In the genomic region with DNA sequence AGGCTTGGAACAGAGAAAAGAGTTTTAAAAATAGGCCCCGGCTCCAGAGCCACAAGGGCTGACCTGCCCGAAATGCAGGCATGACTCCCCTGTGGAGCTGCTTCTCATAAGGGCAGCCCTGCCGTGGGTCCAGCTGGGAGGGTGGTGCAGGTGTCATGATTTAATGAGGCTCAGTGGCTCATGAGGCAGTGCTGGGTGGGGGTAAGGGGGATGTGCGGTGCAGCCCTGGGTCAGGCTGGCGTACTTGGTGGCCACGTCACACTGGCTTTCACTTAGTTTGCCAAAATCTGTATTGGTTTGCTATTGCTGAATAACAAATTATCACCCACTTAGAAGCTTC, we compare ENCODE assay signal across 19 cellular contexts. TPM values are rescaled to one million over a fixed set of nuclear protein-coding genes. Genes with fewer than 3 reads are reported as not detected.
"Had no signal": no experiment of that assay in that cellular context is flagged by ENCODE, and none has a peak within 500 bp of the region (broad histone marks: within the 10 kb centered on the region; RNA-seq: fewer than 3 reads in every experiment).

No MANE protein-coding gene starts in this region.

- H3K9me3 ChIP-seq: body of pancreas, neutrophil, tibial nerve, vagina had no signal

- H3K9me3 Mint-ChIP-seq: activated B cell treated with CpG ODN at 0.5 μM for 24 hours; activated CD4-positive, alpha-beta T cell treated with anti-CD3 and anti-CD28 coated beads, Interleukin-2, amount 10 ng/mL, durations not matched to agents 24 days and 14 days; activated T-helper 1 cell treated with anti-CD3 and anti-CD28 coated beads, Interleukin-12 subunit alpha, Interleukin-12 subunit beta, Interleukin-2, Interleukin-4 antibody, amounts not matched to agents 30 ng/mL and 10 ng/mL and 1 ng/mL, durations not matched to agents 14 hours and 24 hours and 36 hours; T-cell had no signal

- H3K4me1 ChIP-seq: body of pancreas, tibial nerve, vagina had no signal

- H3K27me3 ChIP-seq: body of pancreas, neutrophil, tibial nerve, vagina had no signal

- DNase-seq: activated B cell treated with CpG ODN at 0.5 μM for 24 hours; activated CD4-positive, alpha-beta T cell treated with anti-CD3 and anti-CD28 coated beads, Interleukin-2, amount 10 ng/mL, durations not matched to agents 24 days and 14 days; activated naive CD4-positive, alpha-beta T cell; caudate nucleus; mesenchymal stem cell; naive thymus-derived CD4-positive, alpha-beta T cell; stimulated activated CD4-positive, alpha-beta T cell treated with anti-CD3 and anti-CD28 coated beads, Interleukin-2, amount 100 ng/mL, for 24 hours; stimulated activated naive CD4-positive, alpha-beta T cell treated with Interleukin-2 at 50 U/mL for 16 hours; substantia nigra; T-cell had no signal

- H3K4me1 Mint-ChIP-seq: activated B cell treated with CpG ODN at 0.5 μM for 24 hours; activated CD4-positive, alpha-beta T cell treated with anti-CD3 and anti-CD28 coated beads, Interleukin-2, amount 10 ng/mL, durations not matched to agents 24 days and 14 days; naive thymus-derived CD4-positive, alpha-beta T cell had no signal

- H3K27ac ChIP-seq: body of pancreas, neutrophil, tibial nerve, vagina had no signal

- ATAC-seq: body of pancreas; naive thymus-derived CD4-positive, alpha-beta T cell; SK-N-SH treated with all-trans-retinoic acid at 6 μM for 48 hours; T-cell had no signal

- H3K36me3 Mint-ChIP-seq: naive thymus-derived CD4-positive, alpha-beta T cell; T-cell had no signal

- H3K36me3 ChIP-seq: neutrophil, tibial nerve, vagina had no signal

- H3K4me3 Mint-ChIP-seq: activated B cell treated with CpG ODN at 0.5 μM for 24 hours; activated CD4-positive, alpha-beta T cell treated with anti-CD3 and anti-CD28 coated beads, Interleukin-2, amount 10 ng/mL, durations not matched to agents 24 days and 14 days; activated T-helper 1 cell treated with anti-CD3 and anti-CD28 coated beads, Interleukin-12 subunit alpha, Interleukin-12 subunit beta, Interleukin-2, Interleukin-4 antibody, amounts not matched to agents 30 ng/mL and 10 ng/mL and 1 ng/mL, durations not matched to agents 14 hours and 24 hours and 36 hours; naive thymus-derived CD4-positive, alpha-beta T cell; T-cell had no signal

- H3K4me3 ChIP-seq: body of pancreas, tibial nerve, vagina had no signal

- H3K27ac Mint-ChIP-seq: activated B cell treated with CpG ODN at 0.5 μM for 24 hours; activated CD4-positive, alpha-beta T cell treated with anti-CD3 and anti-CD28 coated beads, Interleukin-2, amount 10 ng/mL, durations not matched to agents 24 days and 14 days; activated T-helper 1 cell treated with anti-CD3 and anti-CD28 coated beads, Interleukin-12 subunit alpha, Interleukin-12 subunit beta, Interleukin-2, Interleukin-4 antibody, amounts not matched to agents 30 ng/mL and 10 ng/mL and 1 ng/mL, durations not matched to agents 14 hours and 24 hours and 36 hours; T-cell had no signal

- FAIRE-seq: colon, frontal cortex had no signal

RNA-seq across cellular contexts. Expression of gene MROH2A, which starts 42.6 kb away (rescaled TPM):
- total RNA-seq: activated B cell treated with CpG ODN at 0.5 μM for 24 hours; activated CD4-positive, alpha-beta T cell treated with anti-CD3 and anti-CD28 coated beads, Interleukin-2, amount 10 ng/mL, durations not matched to agents 24 days and 14 days; activated T-helper 1 cell treated with anti-CD3 and anti-CD28 coated beads, Interleukin-12 subunit alpha, Interleukin-12 subunit beta, Interleukin-2, Interleukin-4 antibody, amounts not matched to agents 30 ng/mL and 10 ng/mL and 1 ng/mL, durations not matched to agents 14 hours and 24 hours and 36 hours; body of pancreas; frontal cortex; kidney epithelial cell; naive thymus-derived CD4-positive, alpha-beta T cell; T-cell; tibial nerve; vagina had no signal
- polyA plus RNA-seq: naive thymus-derived CD4-positive, alpha-beta T cell had no signal
